In genomic region chr20:13755809-13756208, GRCh38 we compare ENCODE assay signal across 26 cellular contexts.
"Had no signal": no experiment of that assay in that cellular context is flagged by ENCODE, and none has a peak within 500 bp of the region (broad histone marks: within the 10 kb centered on the region; RNA-seq: fewer than 3 reads in every experiment).

No MANE protein-coding gene starts in this region.

- H3K4me3 Mint-ChIP-seq: activated CD4-positive, alpha-beta T cell treated with anti-CD3 and anti-CD28 coated beads, Interleukin-2, amount 10 ng/mL, durations not matched to agents 24 days and 14 days; activated CD8-positive, alpha-beta T cell treated with anti-CD3 and anti-CD28 coated beads, Interleukin-2, amount 10 ng/mL, durations not matched to agents 7 days and 5 days; activated naive CD8-positive, alpha-beta T cell treated with anti-CD3 and anti-CD28 coated beads, Interleukin-2, amount 10 ng/mL, durations not matched to agents 7 days and 5 days; activated T-cell treated with anti-CD3 and anti-CD28 coated beads, Interleukin-2, amount 50 U/mL, for 24 hours; brain; immature natural killer cell; memory B cell; naive B cell; neural progenitor cell; stimulated activated naive CD8-positive, alpha-beta T cell treated with anti-CD3 and anti-CD28 coated beads, Interleukin-15, amount 100 ng/mL, for 72 hours; T-cell had no signal

- H3K27ac Mint-ChIP-seq: activated CD4-positive, alpha-beta T cell treated with anti-CD3 and anti-CD28 coated beads, Interleukin-2, amount 10 ng/mL, durations not matched to agents 24 days and 14 days; activated CD8-positive, alpha-beta T cell treated with anti-CD3 and anti-CD28 coated beads, Interleukin-2, amount 10 ng/mL, durations not matched to agents 7 days and 5 days; activated naive CD8-positive, alpha-beta T cell treated with anti-CD3 and anti-CD28 coated beads, Interleukin-2, amount 10 ng/mL, durations not matched to agents 7 days and 5 days; activated T-cell treated with anti-CD3 and anti-CD28 coated beads, Interleukin-2, amount 50 U/mL, for 24 hours; activated T-helper 2 cell treated with anti-CD3 and anti-CD28 coated beads, Interferon-gamma antibody, Interleukin-2, Interleukin-4, amounts not matched to agents 10 μg/mL and 5 μg/mL and 100 μg/mL, durations not matched to agents 14 hours and 24 hours and 36 hours; brain; immature natural killer cell; memory B cell; naive B cell; neural progenitor cell; stimulated activated naive CD8-positive, alpha-beta T cell treated with anti-CD3 and anti-CD28 coated beads, Interleukin-15, amount 100 ng/mL, for 72 hours; T-cell had no signal

- H3K9me3 Mint-ChIP-seq: activated CD4-positive, alpha-beta T cell treated with anti-CD3 and anti-CD28 coated beads, Interleukin-2, amount 10 ng/mL, durations not matched to agents 24 days and 14 days; activated naive CD8-positive, alpha-beta T cell treated with anti-CD3 and anti-CD28 coated beads, Interleukin-2, amount 10 ng/mL, durations not matched to agents 7 days and 5 days; activated T-cell treated with anti-CD3 and anti-CD28 coated beads, Interleukin-2, amount 50 U/mL, for 24 hours; activated T-helper 2 cell treated with anti-CD3 and anti-CD28 coated beads, Interferon-gamma antibody, Interleukin-2, Interleukin-4, amounts not matched to agents 10 μg/mL and 5 μg/mL and 100 μg/mL, durations not matched to agents 14 hours and 24 hours and 36 hours; immature natural killer cell; memory B cell; naive B cell; neural progenitor cell; stimulated activated naive CD8-positive, alpha-beta T cell treated with anti-CD3 and anti-CD28 coated beads, Interleukin-15, amount 100 ng/mL, for 72 hours; T-cell had no signal

- DNase-seq: activated CD4-positive, alpha-beta T cell treated with anti-CD3 and anti-CD28 coated beads, Interleukin-2, amount 10 ng/mL, durations not matched to agents 24 days and 14 days; activated CD8-positive, alpha-beta T cell treated with anti-CD3 and anti-CD28 coated beads, Interleukin-2, amount 10 ng/mL, durations not matched to agents 7 days and 5 days; activated naive CD4-positive, alpha-beta T cell treated with Interleukin-2 at 50 U/mL for 16 hours; activated naive CD8-positive, alpha-beta T cell treated with anti-CD3 and anti-CD28 coated beads, Interleukin-2, amount 10 ng/mL, durations not matched to agents 7 days and 5 days; activated T-cell treated with anti-CD3 and anti-CD28 coated beads, Interleukin-2, amount 50 U/mL, for 24 hours; central memory CD4-positive, alpha-beta T cell; cortex of kidney; head of caudate nucleus; immature natural killer cell; kidney glomerular epithelial cell; left ventricle myocardium inferior; naive B cell; ovary; right lobe of liver; stimulated activated CD4-positive, alpha-beta T cell treated with anti-CD3 and anti-CD28 coated beads, Interleukin-4, amount 100 ng/mL, for 1 hour; stimulated activated naive CD8-positive, alpha-beta T cell treated with anti-CD3 and anti-CD28 coated beads, Interleukin-15, amount 100 ng/mL, for 72 hours; T-cell; T-helper 9 cell; upper lobe of left lung had no signal

- ATAC-seq: activated CD8-positive, alpha-beta T cell treated with anti-CD3 and anti-CD28 coated beads, Interleukin-2, amount 10 ng/mL, durations not matched to agents 7 days and 5 days; right lobe of liver; stimulated activated naive CD8-positive, alpha-beta T cell treated with anti-CD3 and anti-CD28 coated beads, Interleukin-15, amount 100 ng/mL, for 72 hours; T-cell had no signal

- H3K36me3 ChIP-seq: ovary had no signal

- H3K4me1 ChIP-seq: left ventricle myocardium inferior, neural progenitor cell, right lobe of liver, suprapubic skin, upper lobe of left lung had no signal

- H3K27ac ChIP-seq: left ventricle myocardium inferior, neural progenitor cell, ovary, right lobe of liver, SK-N-MC, suprapubic skin, upper lobe of left lung had no signal

- H3K4me1 Mint-ChIP-seq: brain; immature natural killer cell; neural progenitor cell; stimulated activated naive CD8-positive, alpha-beta T cell treated with anti-CD3 and anti-CD28 coated beads, Interleukin-15, amount 100 ng/mL, for 72 hours; T-cell had no signal

- H3K27me3 ChIP-seq: neural progenitor cell, ovary, right lobe of liver, suprapubic skin, upper lobe of left lung had no signal

- H3K9me3 ChIP-seq: left ventricle myocardium inferior, ovary, right lobe of liver, suprapubic skin, upper lobe of left lung had no signal

- H3K27me3 Mint-ChIP-seq: activated CD4-positive, alpha-beta T cell treated with anti-CD3 and anti-CD28 coated beads, Interleukin-2, amount 10 ng/mL, durations not matched to agents 24 days and 14 days; activated naive CD8-positive, alpha-beta T cell treated with anti-CD3 and anti-CD28 coated beads, Interleukin-2, amount 10 ng/mL, durations not matched to agents 7 days and 5 days; activated T-cell treated with anti-CD3 and anti-CD28 coated beads, Interleukin-2, amount 50 U/mL, for 24 hours; brain; memory B cell; naive B cell; stimulated activated naive CD8-positive, alpha-beta T cell treated with anti-CD3 and anti-CD28 coated beads, Interleukin-15, amount 100 ng/mL, for 72 hours; T-cell had no signal

- H3K4me3 ChIP-seq: left ventricle myocardium inferior, neural progenitor cell, ovary, right lobe of liver, SK-N-MC, smooth muscle cell, suprapubic skin, upper lobe of left lung had no signal

- H2AFZ ChIP-seq: neural progenitor cell had no signal

- H3K4me2 ChIP-seq: neural progenitor cell, smooth muscle cell had no signal

- H3K9ac ChIP-seq: neural progenitor cell had no signal
